In genomic region chr7:107715531-107715930, GRCh38 we compare ENCODE assay signal across 27 cellular contexts. TPM values are rescaled to one million over a fixed set of nuclear protein-coding genes. Genes with fewer than 3 reads are reported as not detected.
DNase-seq lines count a peak whose midpoint lies in the region; ATAC-seq, FAIRE-seq and TF ChIP-seq lines count a peak whose summit lies in the region.
"Had no signal": no experiment of that assay in that cellular context is flagged by ENCODE, and none has a peak within 500 bp of the region (broad histone marks: within the 10 kb centered on the region; RNA-seq: fewer than 3 reads in every experiment).

No MANE protein-coding gene starts in this region.

- no peaks in the 10 kb centered on the region for H3K36me3 ChIP-seq in astrocyte (ENCODE audit: insufficient read depth, low read length)

- H3K9me3 ChIP-seq in astrocyte (ENCODE audit: insufficient read depth, low read depth, low read length): no peaks in the 10 kb centered on the region

- H3K27ac Mint-ChIP-seq in astrocyte (ENCODE audit: unreplicated experiment): no peak overlapping the region
- H3K27ac Mint-ChIP-seq in activated naive CD8-positive, alpha-beta T cell treated with anti-CD3 and anti-CD28 coated beads, Interleukin-2, amount 50 U/mL, for 24 hours: no peak overlapping the region
- H3K27ac Mint-ChIP-seq: activated CD8-positive, alpha-beta memory T cell treated with anti-CD3 and anti-CD28 coated beads, Interleukin-2, amount 10 ng/mL, durations not matched to agents 7 days and 5 days; activated T-cell treated with anti-CD3 and anti-CD28 coated beads, Interleukin-2, amount 50 U/mL, for 72 hours; dendritic cell treated with granulocyte-macrophage colony-stimulating factor and Interleukin-4, amounts not matched to agents 40 ng/mL and 50 ng/mL, for 4 days had no signal

- DNase-seq in EH (ENCODE audit: low read depth) (peak; percentile 13), LHCN-M2 (ENCODE audit: low read depth) (peak; percentile 73), astrocyte (ENCODE audit: low read depth) (peak; percentile 50), iris pigment epithelial cell (ENCODE audit: low read depth) (peak; percentile 81), COLO829 (ENCODE audit: low spot score) (no peak), frontal cortex (ENCODE audit: low spot score in 2 of 2) (no peak)
- DNase-seq in activated naive CD8-positive, alpha-beta T cell treated with anti-CD3 and anti-CD28 coated beads, Interleukin-2, amount 50 U/mL, for 24 hours: no peak
- DNase-seq: activated CD4-positive, alpha-beta T cell treated with anti-CD3 and anti-CD28 coated beads for 48 hours; activated CD8-positive, alpha-beta memory T cell treated with anti-CD3 and anti-CD28 coated beads, Interleukin-2, amount 10 ng/mL, durations not matched to agents 7 days and 5 days; activated naive CD4-positive, alpha-beta T cell treated with Interleukin-2 at 50 U/mL for 16 hours; activated T-cell treated with anti-CD3 and anti-CD28 coated beads, Interleukin-2, amount 50 U/mL, for 72 hours; amygdala; C1 segment of cervical spinal cord; caudate nucleus; DMS79 treated with DMSO at 0.1 percent for 48 hours; mesenchymal stem cell; NCI-H146; NCI-H524 treated with DMSO at 0.1 percent for 48 hours; small intestine had no signal

- H2AFZ ChIP-seq in astrocyte (ENCODE audit: low read depth, low read length): no peak overlapping the region

- H3K27ac ChIP-seq in astrocyte (ENCODE audit: low read depth, low read length): no peak overlapping the region
- H3K27ac ChIP-seq: SK-N-MC, VCaP had no signal

- H3K27me3 ChIP-seq in astrocyte (ENCODE audit: insufficient read depth, low read length): no peaks in the 10 kb centered on the region

- H3K4me2 ChIP-seq in astrocyte (ENCODE audit: low read length): no peak overlapping the region

- H3K27me3 Mint-ChIP-seq in astrocyte (ENCODE audit: low read depth, unreplicated experiment): no peaks in the 10 kb centered on the region
- H3K27me3 Mint-ChIP-seq in activated naive CD8-positive, alpha-beta T cell treated with anti-CD3 and anti-CD28 coated beads, Interleukin-2, amount 50 U/mL, for 24 hours: peaks cover 8% of the 10 kb centered on the region
- H3K27me3 Mint-ChIP-seq: activated CD8-positive, alpha-beta memory T cell treated with anti-CD3 and anti-CD28 coated beads, Interleukin-2, amount 10 ng/mL, durations not matched to agents 7 days and 5 days had no signal

- H3K4me3 Mint-ChIP-seq in astrocyte (ENCODE audit: unreplicated experiment): no peak overlapping the region
- no peak overlapping the region for H3K4me3 Mint-ChIP-seq in activated naive CD8-positive, alpha-beta T cell treated with anti-CD3 and anti-CD28 coated beads, Interleukin-2, amount 50 U/mL, for 24 hours
- H3K4me3 Mint-ChIP-seq: activated CD8-positive, alpha-beta memory T cell treated with anti-CD3 and anti-CD28 coated beads, Interleukin-2, amount 10 ng/mL, durations not matched to agents 7 days and 5 days; activated T-cell treated with anti-CD3 and anti-CD28 coated beads, Interleukin-2, amount 50 U/mL, for 72 hours; dendritic cell treated with granulocyte-macrophage colony-stimulating factor and Interleukin-4, amounts not matched to agents 40 ng/mL and 50 ng/mL, for 4 days had no signal

- FAIRE-seq in astrocyte (lab: Jason Lieb, UNC): peak; percentile 62
- no peak for FAIRE-seq in frontal cortex (lab: Jason Lieb, UNC)
- FAIRE-seq: endometrium, GM12892, H1, small intestine, urothelium cell line had no signal

- no peaks in the 10 kb centered on the region for H3K36me3 Mint-ChIP-seq in astrocyte (ENCODE audit: low read depth, unreplicated experiment)
- no peaks in the 10 kb centered on the region for H3K36me3 Mint-ChIP-seq in activated naive CD8-positive, alpha-beta T cell treated with anti-CD3 and anti-CD28 coated beads, Interleukin-2, amount 50 U/mL, for 24 hours (ENCODE audit: low read depth)

- H3K4me1 ChIP-seq in astrocyte (ENCODE audit: insufficient read depth, low read length): no peaks in the 10 kb centered on the region

- peaks cover 23% of the 10 kb centered on the region for H3K4me1 Mint-ChIP-seq in astrocyte (ENCODE audit: low read depth, unreplicated experiment)
- H3K4me1 Mint-ChIP-seq in activated naive CD8-positive, alpha-beta T cell treated with anti-CD3 and anti-CD28 coated beads, Interleukin-2, amount 50 U/mL, for 24 hours: no peaks in the 10 kb centered on the region
- H3K4me1 Mint-ChIP-seq: activated CD8-positive, alpha-beta memory T cell treated with anti-CD3 and anti-CD28 coated beads, Interleukin-2, amount 10 ng/mL, durations not matched to agents 7 days and 5 days had no signal

- H4K20me1 ChIP-seq in astrocyte (ENCODE audit: insufficient read depth, low read length): no peaks in the 10 kb centered on the region

- ATAC-seq in activated naive CD8-positive, alpha-beta T cell treated with anti-CD3 and anti-CD28 coated beads, Interleukin-2, amount 50 U/mL, for 24 hours: no peak
- no peak for ATAC-seq in HG03139 (IDR thresholded peaks at IDR 0.05; ENCODE audit: unreplicated experiment)
- ATAC-seq: activated CD8-positive, alpha-beta memory T cell treated with anti-CD3 and anti-CD28 coated beads, Interleukin-2, amount 10 ng/mL, durations not matched to agents 7 days and 5 days; activated T-cell treated with anti-CD3 and anti-CD28 coated beads, Interleukin-2, amount 50 U/mL, for 72 hours had no signal

- no peak overlapping the region for H3K4me3 ChIP-seq in astrocyte (ENCODE audit: insufficient read depth, low read depth, low read length)
- H3K4me3 ChIP-seq: SK-N-MC had no signal

- H3K79me2 ChIP-seq in astrocyte (ENCODE audit: insufficient read depth, low read length): no peaks in the 10 kb centered on the region

- no peak for TF ChIP-seq CTCF in astrocyte (IDR thresholded peaks at IDR 0.05; ENCODE audit: insufficient read depth, low read depth, low read length)

- no peak overlapping the region for H3K9ac ChIP-seq in astrocyte (ENCODE audit: low read length)

- no peaks in the 10 kb centered on the region for H3K9me3 Mint-ChIP-seq in astrocyte (ENCODE audit: unreplicated experiment)
- H3K9me3 Mint-ChIP-seq in activated naive CD8-positive, alpha-beta T cell treated with anti-CD3 and anti-CD28 coated beads, Interleukin-2, amount 50 U/mL, for 24 hours: no peaks in the 10 kb centered on the region
- H3K9me3 Mint-ChIP-seq: activated T-cell treated with anti-CD3 and anti-CD28 coated beads, Interleukin-2, amount 50 U/mL, for 72 hours; dendritic cell treated with granulocyte-macrophage colony-stimulating factor and Interleukin-4, amounts not matched to agents 40 ng/mL and 50 ng/mL, for 4 days had no signal

RNA-seq across cellular contexts. Expression of gene CBLL1, which starts 28.4 kb away (rescaled TPM):
- total RNA-seq in LHCN-M2 (2014; rRNA removed): 37.6 and 42.8 TPM in 2 replicates
- 16.4 TPM for polyA plus RNA-seq in LHCN-M2 (2012)
- 27.3 and 28.3 TPM in 2 replicates for total RNA-seq in astrocyte
- 20.4 TPM for total RNA-seq in frontal cortex

RNA-seq across cellular contexts. Expression of gene SLC26A4, which starts 54.9 kb away (rescaled TPM):
- total RNA-seq in LHCN-M2 (2014; rRNA removed): 34.8 and 59.2 TPM in 2 replicates
- 1.3 TPM for polyA plus RNA-seq in LHCN-M2 (2012)
- 0.57 and 0.91 TPM in 2 replicates for total RNA-seq in astrocyte
- 4.1 TPM for total RNA-seq in frontal cortex

Comparison
In these comparisons a context has a peak if more than half of its experiments do, and no peak if none do; other contexts are left out.
1. DNase-seq: peak in EH (single experiment), LHCN-M2 (single experiment), astrocyte (single experiment) and iris pigment epithelial cell (single experiment); none in activated naive CD8-positive, alpha-beta T cell treated with anti-CD3 and anti-CD28 coated beads, Interleukin-2, amount 50 U/mL, for 24 hours (single experiment), COLO829 (single experiment) and frontal cortex (0 of 2).